In genomic region chr22:22088658-22089458, GRCh38 we compare ENCODE assay signal across 18 cellular contexts.
DNase-seq lines count a peak whose midpoint lies in the region; ATAC-seq and TF ChIP-seq lines count a peak whose summit lies in the region.
"Had no signal": no experiment of that assay in that cellular context is flagged by ENCODE, and none has a peak within 500 bp of the region (broad histone marks: within the 10 kb centered on the region; RNA-seq: fewer than 3 reads in every experiment).

No MANE protein-coding gene starts in this region.

- H3K27me3 Mint-ChIP-seq in osteocyte (ENCODE audit: unreplicated experiment), result peaks cover 46% of the 10 kb centered on the region

- DNase-seq in right atrium auricular region (ENCODE audit: low spot score), result peak; percentile 54
- no peak for DNase-seq in Right ventricle myocardium superior
- peak; percentile 89 for DNase-seq in esophagus muscularis mucosa (ENCODE audit: extremely low spot score)
- peak; percentile 77 for DNase-seq in osteocyte (ENCODE audit: extremely low spot score, unreplicated experiment)
- DNase-seq in psoas muscle, result no peak
- no peak for DNase-seq in glomerular visceral epithelial cell (ENCODE audit: extremely low spot score)
- DNase-seq: AML-193; CD4-positive, alpha-beta T cell; DMS153; DMS79; H7 had no signal

- H3K36me3 ChIP-seq in right atrium auricular region, result no peaks in the 10 kb centered on the region
- H3K36me3 ChIP-seq in esophagus muscularis mucosa, result no peaks in the 10 kb centered on the region
- H3K36me3 ChIP-seq in psoas muscle (ENCODE audit: insufficient read depth in 1 of 2, low read depth in 1 of 2), result no peaks in the 10 kb centered on the region

- H3K36me3 Mint-ChIP-seq in osteocyte (ENCODE audit: unreplicated experiment), result no peaks in the 10 kb centered on the region

- intact Hi-C loops in Right ventricle myocardium superior (cut with DNase I), result no loop called here
- intact Hi-C loops in esophagus muscularis mucosa (cut with DNase I), result no loop called here
- intact Hi-C loops in psoas muscle (cut with DNase I), result no loop called here

- no peaks in the 10 kb centered on the region for H3K9me3 Mint-ChIP-seq in osteocyte (ENCODE audit: unreplicated experiment)
- H3K9me3 Mint-ChIP-seq: CD4-positive, alpha-beta T cell; GM23338 had no signal

- no peak for TF ChIP-seq EP300 in esophagus muscularis mucosa (IDR thresholded peaks at IDR 0.05)

- H3K4me3 Mint-ChIP-seq in osteocyte (ENCODE audit: unreplicated experiment), result no peak overlapping the region
- H3K4me3 Mint-ChIP-seq: CD4-positive, alpha-beta T cell; GM23338 had no signal

- no peaks in the 10 kb centered on the region for H3K27me3 ChIP-seq in right atrium auricular region
- peaks cover 0 to 55% (median 0%) of the 10 kb centered on the region in 4 donors for H3K27me3 ChIP-seq in esophagus muscularis mucosa
- peaks cover 0 to 33% (median 0%) of the 10 kb centered on the region in 3 donors for H3K27me3 ChIP-seq in psoas muscle (ENCODE audit: insufficient read depth in 3 of 3, low read length in 2 of 3)

- no peak overlapping the region for H3K27ac ChIP-seq in right atrium auricular region
- H3K27ac ChIP-seq in esophagus muscularis mucosa (replicated peaks in 1 of 4), result no peak overlapping the region
- no peak overlapping the region for H3K27ac ChIP-seq in psoas muscle
- H3K27ac ChIP-seq: 22Rv1, A549, C4-2B had no signal

- no peak for TF ChIP-seq CTCF in right atrium auricular region (IDR thresholded peaks at IDR 0.05)
- no peak for TF ChIP-seq CTCF in esophagus muscularis mucosa (IDR thresholded peaks at IDR 0.05)
- TF ChIP-seq CTCF in osteocyte (IDR thresholded peaks at IDR 0.05), result no peak
- no peak for TF ChIP-seq CTCF in psoas muscle (IDR thresholded peaks at IDR 0.05)

- no peak overlapping the region for H3K4me3 ChIP-seq in right atrium auricular region
- H3K4me3 ChIP-seq in esophagus muscularis mucosa, result no peak overlapping the region
- no peak overlapping the region for H3K4me3 ChIP-seq in psoas muscle
- H3K4me3 ChIP-seq: A549, GM12878, GM23338 had no signal

- H3K4me1 Mint-ChIP-seq in osteocyte (ENCODE audit: unreplicated experiment), result no peaks in the 10 kb centered on the region
- H3K4me1 Mint-ChIP-seq: GM23338 had no signal

- H3K4me1 ChIP-seq in right atrium auricular region (no peaks in the 10 kb centered on the region), esophagus muscularis mucosa (no peaks in the 10 kb centered on the region), psoas muscle (no peaks in the 10 kb centered on the region)
- H3K4me1 ChIP-seq: A549 had no signal

- H3K27ac Mint-ChIP-seq in osteocyte (ENCODE audit: unreplicated experiment), result no peak overlapping the region
- H3K27ac Mint-ChIP-seq: CD4-positive, alpha-beta T cell; GM23338 had no signal

- 74% methylated on average over 9 of the region's 9 CpGs for WGBS in esophagus muscularis mucosa
- WGBS in psoas muscle, 3 donors, result 57 to 61% (median 60%) methylated on average over 9 of the region's 9 CpGs

- ATAC-seq in Right ventricle myocardium superior (ENCODE audit: poor library complexity) (no peak), psoas muscle (no peak), HG03097 (IDR thresholded peaks at IDR 0.05; ENCODE audit: low FRiP score, unreplicated experiment) (no peak)
- ATAC-seq: A549, GM12878, GM23338, HCT116 had no signal

- no peak for TF ChIP-seq POLR2A in esophagus muscularis mucosa (IDR thresholded peaks at IDR 0.05; ENCODE audit: low read depth)

- no peaks in the 10 kb centered on the region for H3K9me3 ChIP-seq in right atrium auricular region
- no peaks in the 10 kb centered on the region for H3K9me3 ChIP-seq in esophagus muscularis mucosa
- H3K9me3 ChIP-seq in psoas muscle, result no peaks in the 10 kb centered on the region
- H3K9me3 ChIP-seq: A549 had no signal

Comparison
In these comparisons a context has a peak if more than half of its experiments do, and no peak if none do; other contexts are left out.
1. DNase-seq: peak in right atrium auricular region (single experiment), esophagus muscularis mucosa (single experiment) and osteocyte (single experiment); none in Right ventricle myocardium superior (single experiment), psoas muscle (0 of 2) and glomerular visceral epithelial cell (single experiment).